In genomic region chr7:2508327-2509231, GRCh38 we compare ENCODE assay signal across 9 cellular contexts. TPM values are rescaled to one million over a fixed set of nuclear protein-coding genes. Genes with fewer than 3 reads are reported as not detected.
DNase-seq lines count a peak whose midpoint lies in the region; ATAC-seq and TF ChIP-seq lines count a peak whose summit lies in the region.
"Had no signal": no experiment of that assay in that cellular context is flagged by ENCODE, and none has a peak within 500 bp of the region (broad histone marks: within the 10 kb centered on the region; RNA-seq: fewer than 3 reads in every experiment).

No MANE protein-coding gene starts in this region.

- peaks cover 65% of the 10 kb centered on the region for H3K4me1 Mint-ChIP-seq in stimulated activated memory B cell treated with anti-CD40 and anti-IgM and Interleukin-4, amounts not matched to agents 10 μg/mL and 1 μg/mL and 100 μg/mL, for 72 hours

- peak overlapping the region; percentile 61 to 97 (median 84) for H3K27ac ChIP-seq in Peyer's patch
- H3K27ac ChIP-seq in right cardiac atrium (ENCODE audit: low read length), result peak overlapping the region; percentile 7

- WGBS in right cardiac atrium, result 44% methylated on average over 43 of the region's 43 CpGs

- H3K27me3 ChIP-seq in Peyer's patch (no peaks in the 10 kb centered on the region), right cardiac atrium (ENCODE audit: control insufficient read depth, insufficient read depth) (no peaks in the 10 kb centered on the region)

- H3K9me3 ChIP-seq in Peyer's patch, result no peaks in the 10 kb centered on the region
- H3K9me3 ChIP-seq in right cardiac atrium (ENCODE audit: control insufficient read depth, low read length), result no peaks in the 10 kb centered on the region

- no peaks in the 10 kb centered on the region for H3K36me3 Mint-ChIP-seq in stimulated activated memory B cell treated with anti-CD40 and anti-IgM and Interleukin-4, amounts not matched to agents 10 μg/mL and 1 μg/mL and 100 μg/mL, for 72 hours

- TF ChIP-seq POLR2A in Peyer's patch (IDR thresholded peaks at IDR 0.05), result no peak

- DNase-seq in CMK (ENCODE audit: low read depth), result peak; percentile 56
- DNase-seq in Peyer's patch, result peak in 2 of 3 donors; percentile 94
- DNase-seq in activated effector memory CD4-positive, alpha-beta T cell treated with anti-CD3 and anti-CD28 coated beads, Interleukin-2, amount 50 U/mL, for 16 hours, result peak; percentile 89
- DNase-seq in right cardiac atrium, result peak; percentile 65 to 92 (median 86)
- DNase-seq in ecto neural progenitor cell (ENCODE audit: low spot score), result no peak
- no peak for DNase-seq in OCI-M2 (lab: John Stamatoyannopoulos, UW; ENCODE audit: unreplicated experiment)

- peak; percentile 46 for ATAC-seq in HG02642 (IDR thresholded peaks at IDR 0.05; ENCODE audit: poor library complexity, unreplicated experiment)
- peak; percentile 42 to 53 for ATAC-seq in right cardiac atrium
- peak; percentile 70 for ATAC-seq in stimulated activated memory B cell treated with anti-CD40 and anti-IgM and Interleukin-4, amounts not matched to agents 10 μg/mL and 1 μg/mL and 100 μg/mL, for 72 hours

- no peaks in the 10 kb centered on the region for H3K27me3 Mint-ChIP-seq in stimulated activated memory B cell treated with anti-CD40 and anti-IgM and Interleukin-4, amounts not matched to agents 10 μg/mL and 1 μg/mL and 100 μg/mL, for 72 hours

- H3K4me3 Mint-ChIP-seq in stimulated activated memory B cell treated with anti-CD40 and anti-IgM and Interleukin-4, amounts not matched to agents 10 μg/mL and 1 μg/mL and 100 μg/mL, for 72 hours, result peak overlapping the region; percentile 54

- H3K4me1 ChIP-seq in Peyer's patch, result peaks cover 0 to 53% (median 47%) of the 10 kb centered on the region in 4 donors
- H3K4me1 ChIP-seq in right cardiac atrium (ENCODE audit: control insufficient read depth, insufficient read depth, low read length), result no peaks in the 10 kb centered on the region

- peak overlapping the region in 3 of 4 donors; percentile 5 to 22 (median 9) for H3K4me3 ChIP-seq in Peyer's patch
- no peak overlapping the region for H3K4me3 ChIP-seq in right cardiac atrium (ENCODE audit: low read length)

- no peak for TF ChIP-seq CTCF in Peyer's patch (IDR thresholded peaks at IDR 0.05)

- no peaks in the 10 kb centered on the region for H3K9me3 Mint-ChIP-seq in stimulated activated memory B cell treated with anti-CD40 and anti-IgM and Interleukin-4, amounts not matched to agents 10 μg/mL and 1 μg/mL and 100 μg/mL, for 72 hours

- intact Hi-C loops in right cardiac atrium (cut with DNase I), result no loop called here

- peak overlapping the region; percentile 99 for H3K27ac Mint-ChIP-seq in stimulated activated memory B cell treated with anti-CD40 and anti-IgM and Interleukin-4, amounts not matched to agents 10 μg/mL and 1 μg/mL and 100 μg/mL, for 72 hours

- H3K36me3 ChIP-seq in Peyer's patch, result no peaks in the 10 kb centered on the region

RNA-seq across cellular contexts. Expression of gene LFNG, which starts 11.0 kb away (rescaled TPM):
- total RNA-seq in Peyer's patch, result 100 to 1,000 TPM in 1 of 4 donors, 10 to 100 TPM in 3; 22.3 to 104 (median 41.7) TPM
- 1 to 10 TPM; 3.6 to 6.6 (median 4.8) TPM for total RNA-seq in right cardiac atrium
- 6.0 TPM for polyA plus RNA-seq in right cardiac atrium

RNA-seq across cellular contexts. Expression of gene GRIFIN, which starts 32.4 kb away (rescaled TPM):
- total RNA-seq in Peyer's patch, result not detected
- total RNA-seq in right cardiac atrium, result not detected
- polyA plus RNA-seq in right cardiac atrium, result not detected
- total RNA-seq: mononuclear cell had no signal

RNA-seq across cellular contexts. Expression of gene BRAT1, which starts 46.7 kb away (rescaled TPM):
- 10 to 100 TPM; 43.3 to 73.3 (median 54.1) TPM for total RNA-seq in Peyer's patch
- total RNA-seq in right cardiac atrium, result 10 to 100 TPM; 15.4 to 19.0 (median 16.1) TPM
- polyA plus RNA-seq in right cardiac atrium, result 16.9 TPM

RNA-seq across cellular contexts. Expression of gene IQCE, which starts 50.2 kb away (rescaled TPM):
- total RNA-seq in Peyer's patch, result 100 to 1,000 TPM in 1 of 4 donors, 10 to 100 TPM in 3; 30.0 to 159 (median 72.2) TPM
- 10 to 100 TPM; 10.6 to 16.0 (median 15.2) TPM for total RNA-seq in right cardiac atrium
- 7.9 TPM for polyA plus RNA-seq in right cardiac atrium

Comparison
In these comparisons a context has a peak if more than half of its experiments do, and no peak if none do; other contexts are left out.
1. DNase-seq: peak in CMK (single experiment), Peyer's patch (2 of 3), activated effector memory CD4-positive, alpha-beta T cell treated with anti-CD3 and anti-CD28 coated beads, Interleukin-2, amount 50 U/mL, for 16 hours (single experiment) and right cardiac atrium (3 of 3); none in ecto neural progenitor cell (single experiment) and OCI-M2 (single experiment).
2. Peak in every context shown above with its lines, with median percentiles within 50 percentile points of each other: ATAC-seq.